ENCODE assay signal across 6 cellular contexts in genomic region chr13:25503856-25504255, GRCh38.
"Had no signal": no experiment of that assay in that cellular context is flagged by ENCODE, and none has a peak within 500 bp of the region (broad histone marks: within the 10 kb centered on the region; RNA-seq: fewer than 3 reads in every experiment).

No MANE protein-coding gene starts in this region.

- H3K4me3 ChIP-seq: GM23338, K562 had no signal

- ATAC-seq: GM23338, K562 had no signal

- DNase-seq: H9, HCEC 1CT, IMR-90 had no signal

- H3K27ac ChIP-seq: HL-60 had no signal
